In the genomic region with DNA sequence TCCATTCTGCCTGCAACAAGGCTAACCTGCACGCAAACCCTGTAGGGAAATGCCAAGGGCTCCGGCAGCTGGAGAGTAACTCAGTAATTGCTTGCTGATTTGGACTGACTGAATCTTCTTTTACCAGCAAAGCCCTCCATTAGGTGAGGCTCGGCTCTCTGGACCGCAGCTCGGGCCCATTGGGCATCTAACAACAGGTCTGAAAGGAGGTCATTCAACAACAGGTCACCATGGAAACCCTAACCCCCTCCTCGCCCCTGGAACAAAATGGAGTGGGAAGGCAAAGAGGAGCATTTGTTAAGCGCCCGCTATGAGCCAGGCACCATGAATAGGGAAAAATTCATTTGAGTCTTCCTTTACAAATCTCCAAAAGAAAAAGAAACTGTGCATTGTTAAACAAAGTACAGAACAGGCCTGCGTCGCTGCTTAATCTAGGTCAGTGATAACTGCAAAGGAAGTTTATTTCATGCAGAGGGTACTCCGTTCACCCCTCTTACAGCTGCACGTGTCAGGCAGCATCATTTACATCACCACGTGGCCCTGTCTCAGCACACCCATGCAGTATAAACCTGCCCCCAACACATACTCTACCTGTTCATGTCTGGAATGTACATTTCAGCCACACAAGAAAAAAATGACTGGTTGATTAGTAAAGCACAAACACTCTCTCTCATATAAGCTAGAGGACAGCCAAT, we compare ENCODE assay signal across 22 cellular contexts.
DNase-seq lines count a peak whose midpoint lies in the region; ATAC-seq and TF ChIP-seq lines count a peak whose summit lies in the region.
"Had no signal": no experiment of that assay in that cellular context is flagged by ENCODE, and none has a peak within 500 bp of the region (broad histone marks: within the 10 kb centered on the region; RNA-seq: fewer than 3 reads in every experiment).

No MANE protein-coding gene starts in this region.

- no peaks in the 10 kb centered on the region for H3K27me3 ChIP-seq in dorsolateral prefrontal cortex
- no peaks in the 10 kb centered on the region for H3K27me3 ChIP-seq in layer of hippocampus (ENCODE audit: control insufficient read depth, insufficient read depth, low read length)
- H3K27me3 ChIP-seq: tibial artery had no signal

- DNase-seq in NCI-H2227 (lab: John Stamatoyannopoulos, UW; ENCODE audit: unreplicated experiment) (peak; percentile 33), dorsolateral prefrontal cortex (peak in 4 of 10 donors; percentile 44 to 61 (median 48)), putamen (ENCODE audit: low spot score) (peak; percentile 57), NCI-H2171 treated with DMSO at 0.1 percent for 48 hours (lab: John Stamatoyannopoulos, UW) (no peak), Right ventricle myocardium superior (no peak)
- DNase-seq: activated CD4-positive, CD25-positive, alpha-beta regulatory T cell treated with anti-CD3 and anti-CD28 coated beads, Interleukin-2, amount 50 U/mL, for 72 hours; activated naive CD4-positive, alpha-beta T cell treated with anti-CD3 and anti-CD28 coated beads for 36 hours; activated T-cell treated with anti-CD3 and anti-CD28 coated beads, Interleukin-2, amount 50 U/mL, for 4 hours; CD4-positive, alpha-beta T cell; effector memory CD8-positive, alpha-beta T cell; immature natural killer cell; Karpas-422; NCI-H2029; NCI-H510A treated with DMSO at 0.1 percent for 48 hours; T1000; tibial artery had no signal

- intact Hi-C loops in dorsolateral prefrontal cortex (cut with DNase I): no loop called here
- intact Hi-C loops in Right ventricle myocardium superior (cut with DNase I): no loop called here

- no peak for TF ChIP-seq CTCF in dorsolateral prefrontal cortex (IDR thresholded peaks at IDR 0.05 in 54 of 56, conservative IDR thresholded peaks at IDR 0.05 in 2 of 56; ENCODE audit: low read depth in 1 of 56, partially characterized antibody in 56 of 56)

- ATAC-seq in Right ventricle myocardium superior (ENCODE audit: poor library complexity): no peak
- no peak for ATAC-seq in HG03280 (IDR thresholded peaks at IDR 0.05; ENCODE audit: unreplicated experiment)
- ATAC-seq: activated T-cell treated with anti-CD3 and anti-CD28 coated beads, Interleukin-2, amount 50 U/mL, for 4 hours; effector memory CD8-positive, alpha-beta T cell; HCT116; stimulated activated effector memory CD8-positive, alpha-beta T cell treated with anti-CD3 and anti-CD28 coated beads, Interleukin-12 subunit alpha, Interleukin-12 subunit beta, amount 100 ng/mL, for 72 hours had no signal

- peak overlapping the region in 31 of 59 donors; percentile 4 to 48 (median 23) for H3K4me3 ChIP-seq in dorsolateral prefrontal cortex
- H3K4me3 ChIP-seq: tibial artery had no signal

- H3K27ac ChIP-seq in dorsolateral prefrontal cortex: peak overlapping the region in 50 of 59 donors; percentile 3 to 83 (median 54)
- H3K27ac ChIP-seq in layer of hippocampus (ENCODE audit: low read depth, low read length): peak overlapping the region; percentile 57
- H3K27ac ChIP-seq: parathyroid adenoma, RWPE1, tibial artery had no signal

Comparison
In these comparisons a context has a peak if more than half of its experiments do, and no peak if none do; other contexts are left out.
1. DNase-seq: peak in NCI-H2227 (single experiment) and putamen (single experiment); none in NCI-H2171 treated with DMSO at 0.1 percent for 48 hours (single experiment) and Right ventricle myocardium superior (single experiment).